7 cellular contexts compared by ENCODE assay signal in genomic region chr11:16918543-16919182, GRCh38.
DNase-seq lines count a peak whose midpoint lies in the region; ATAC-seq and TF ChIP-seq lines count a peak whose summit lies in the region.
"Not testable (repeated sequence)": the region's sequence is repeated elsewhere in the genome, so short reads cannot be mapped to it uniquely, and the experiment has no call there.

No MANE protein-coding gene starts in this region.

- H3K9me3 Mint-ChIP-seq in mesothelial cell of epicardium; stimulated activated naive B cell treated with anti-CD40 and anti-IgM and Interleukin-4, amounts not matched to agents 10 μg/mL and 1 μg/mL and 100 μg/mL, for 72 hours: not testable (repeated sequence)

- peaks cover 25% of the 10 kb centered on the region for H3K4me1 Mint-ChIP-seq in mesothelial cell of epicardium
- H3K4me1 Mint-ChIP-seq in stimulated activated naive B cell treated with anti-CD40 and anti-IgM and Interleukin-4, amounts not matched to agents 10 μg/mL and 1 μg/mL and 100 μg/mL, for 72 hours: peaks cover 20 to 39% of the 10 kb centered on the region in 2 donors

- H3K36me3 Mint-ChIP-seq in mesothelial cell of epicardium: peaks cover 11% of the 10 kb centered on the region
- peaks cover 43 to 58% of the 10 kb centered on the region in 2 donors for H3K36me3 Mint-ChIP-seq in stimulated activated naive B cell treated with anti-CD40 and anti-IgM and Interleukin-4, amounts not matched to agents 10 μg/mL and 1 μg/mL and 100 μg/mL, for 72 hours

- peaks cover 19% of the 10 kb centered on the region for H3K27me3 Mint-ChIP-seq in mesothelial cell of epicardium (ENCODE audit: low read depth)
- peaks cover 0 to 11% of the 10 kb centered on the region in 2 donors for H3K27me3 Mint-ChIP-seq in stimulated activated naive B cell treated with anti-CD40 and anti-IgM and Interleukin-4, amounts not matched to agents 10 μg/mL and 1 μg/mL and 100 μg/mL, for 72 hours

- peak; percentile 93 for ATAC-seq in esophagus mucosa
- peak; percentile 74 to 79 for ATAC-seq in stimulated activated naive B cell treated with anti-CD40 and anti-IgM and Interleukin-4, amounts not matched to agents 10 μg/mL and 1 μg/mL and 100 μg/mL, for 72 hours (replicated peaks)

- H3K27ac Mint-ChIP-seq in mesothelial cell of epicardium: peak overlapping the region; percentile 40
- H3K27ac Mint-ChIP-seq in stimulated activated naive B cell treated with anti-CD40 and anti-IgM and Interleukin-4, amounts not matched to agents 10 μg/mL and 1 μg/mL and 100 μg/mL, for 72 hours: not testable (repeated sequence)

- peak; percentile 20 for DNase-seq in GDM1 (lab: John Stamatoyannopoulos, UW)
- DNase-seq in NCI-H1417 (lab: John Stamatoyannopoulos, UW): peak in 2 of 3 experiments; percentile 62 to 88
- DNase-seq in NCI-H748 (lab: John Stamatoyannopoulos, UW; ENCODE audit: unreplicated experiment): peak; percentile 95
- DNase-seq in SKM-1 treated with dmso at 0.1 percent for 144 hours (lab: John Stamatoyannopoulos, UW; ENCODE audit: unreplicated experiment): peak; percentile 67
- DNase-seq in mesothelial cell of epicardium (ENCODE audit: low spot score in 2 of 2, unreplicated experiment in 2 of 2); stimulated activated naive B cell treated with anti-CD40 and anti-IgM and Interleukin-4, amounts not matched to agents 10 μg/mL and 1 μg/mL and 100 μg/mL, for 72 hours: not testable (repeated sequence)

- TF ChIP-seq CTCF in mesothelial cell of epicardium (IDR thresholded peaks at IDR 0.05; ENCODE audit: unreplicated experiment): not testable (repeated sequence)

- not testable (repeated sequence) for H3K4me3 Mint-ChIP-seq in mesothelial cell of epicardium; stimulated activated naive B cell treated with anti-CD40 and anti-IgM and Interleukin-4, amounts not matched to agents 10 μg/mL and 1 μg/mL and 100 μg/mL, for 72 hours
